In genomic region chr4:38464328-38464727, GRCh38 we compare ENCODE assay signal across 20 cellular contexts.
"Had no signal": no experiment of that assay in that cellular context is flagged by ENCODE, and none has a peak within 500 bp of the region (broad histone marks: within the 10 kb centered on the region; RNA-seq: fewer than 3 reads in every experiment).

No MANE protein-coding gene starts in this region.

- ATAC-seq: activated CD8-positive, alpha-beta memory T cell treated with anti-CD3 and anti-CD28 coated beads, Interleukin-2, amount 10 ng/mL, durations not matched to agents 7 days and 5 days; sciatic nerve had no signal

- FAIRE-seq: keratinocyte, urothelium cell line had no signal

- H3K27ac ChIP-seq: brain microvascular endothelial cell, colonic mucosa, ovary, tibial artery had no signal

- DNase-seq: activated CD4-positive, alpha-beta memory T cell treated with anti-CD3 and anti-CD28 coated beads, Interleukin-2, amount 10 ng/mL, durations not matched to agents 7 days and 5 days; activated CD4-positive, alpha-beta T cell treated with anti-CD3 and anti-CD28 coated beads for 48 hours; activated CD4-positive, CD25-positive, alpha-beta regulatory T cell; activated CD8-positive, alpha-beta memory T cell treated with anti-CD3 and anti-CD28 coated beads, Interleukin-2, amount 10 ng/mL, durations not matched to agents 7 days and 5 days; anterior cingulate cortex; brain microvascular endothelial cell; central memory CD4-positive, alpha-beta T cell; colonic mucosa; foreskin melanocyte; hypothalamus; midbrain; ovary; stimulated activated CD4-positive, alpha-beta T cell treated with anti-CD3 and anti-CD28 coated beads, Interleukin-4, amount 100 ng/mL, for 24 hours; stimulated activated naive CD4-positive, alpha-beta T cell; tibial artery had no signal

- H3K4me3 ChIP-seq: colonic mucosa, lung, ovary, smooth muscle cell, tibial artery had no signal

- H3K4me2 ChIP-seq: smooth muscle cell had no signal

- H3K9me3 ChIP-seq: colonic mucosa, ovary, tibial artery had no signal

- H3K36me3 ChIP-seq: brain microvascular endothelial cell, colonic mucosa, ovary, tibial artery had no signal

- H3K4me1 ChIP-seq: colonic mucosa, tibial artery had no signal

- H3K27me3 ChIP-seq: brain microvascular endothelial cell, colonic mucosa, ovary, tibial artery had no signal
